In the genomic region with DNA sequence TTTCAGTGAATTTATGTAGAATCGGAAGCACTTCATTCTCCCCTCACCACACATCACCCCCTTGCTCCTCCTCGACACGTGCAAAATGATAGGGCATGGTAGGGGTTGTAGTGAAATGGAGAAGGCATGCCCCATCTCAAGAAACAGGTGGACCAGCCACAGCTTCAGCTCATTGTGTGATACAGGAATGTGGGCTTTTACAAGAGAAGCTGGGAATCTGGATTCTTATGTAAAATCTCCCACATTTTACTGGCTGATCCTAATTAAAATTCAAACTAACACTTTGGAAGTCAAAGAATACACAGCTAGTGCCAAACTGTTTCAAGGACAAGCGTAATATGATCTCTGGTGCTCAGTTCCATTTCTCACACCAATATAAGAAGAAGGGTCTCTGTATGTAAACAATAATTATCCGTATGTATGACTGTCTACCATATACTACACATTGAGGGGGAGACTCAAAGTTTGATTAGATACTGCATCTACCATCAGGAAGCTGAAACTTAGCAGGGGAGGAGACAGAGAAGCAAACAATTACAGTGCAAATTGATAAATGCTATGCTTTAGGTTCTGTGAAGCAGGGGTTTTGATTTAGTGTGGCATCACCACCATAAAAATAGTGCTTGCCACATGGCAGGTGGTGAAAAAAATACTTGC, we compare ENCODE assay signal across 9 cellular contexts. TPM values are rescaled to one million over a fixed set of nuclear protein-coding genes. Genes with fewer than 3 reads are reported as not detected.
A peak's percentile ranks its signal among the peaks of the same experiment; 100 is the strongest.
DNase-seq lines count a peak whose midpoint lies in the region; ATAC-seq and TF ChIP-seq lines count a peak whose summit lies in the region.
"Had no signal": no experiment of that assay in that cellular context is flagged by ENCODE, and none has a peak within 500 bp of the region (broad histone marks: within the 10 kb centered on the region; RNA-seq: fewer than 3 reads in every experiment).

No MANE protein-coding gene starts in this region.

- intact Hi-C loops in Caco-2 (cut with micrococcal nuclease; ENCODE audit: unreplicated experiment): loop anchor here (10.0 kb wide), 1 partner anchor 899 kb away; no protein-coding TSS in a partner anchor

- H3K27ac ChIP-seq in CD4-positive, CD25-positive, alpha-beta regulatory T cell (ENCODE audit: insufficient read depth, low read length, poor library complexity, severe bottlenecking): peak overlapping the region; percentile 75
- H3K27ac ChIP-seq in HUES48 (ENCODE audit: low read depth, low read length) (peak overlapping the region; percentile 91), epithelial cell of prostate (peak overlapping the region; percentile 50)

- no peaks in the 10 kb centered on the region for H3K27me3 Mint-ChIP-seq in CD4-positive, CD25-positive, alpha-beta regulatory T cell
- H3K27me3 Mint-ChIP-seq in Caco-2 (ENCODE audit: insufficient read depth, unreplicated experiment): peaks cover 5% of the 10 kb centered on the region

- peaks cover 4% of the 10 kb centered on the region for H3K36me3 Mint-ChIP-seq in CD4-positive, CD25-positive, alpha-beta regulatory T cell
- H3K36me3 Mint-ChIP-seq in Caco-2 (ENCODE audit: insufficient read depth, unreplicated experiment): no peaks in the 10 kb centered on the region

- H3K9ac ChIP-seq in HUES48 (ENCODE audit: low read depth, low read length): peak overlapping the region; percentile 64

- no peaks in the 10 kb centered on the region for H3K36me3 ChIP-seq in CD4-positive, CD25-positive, alpha-beta regulatory T cell (ENCODE audit: control insufficient read depth, insufficient read depth, low read length)
- H3K36me3 ChIP-seq in HUES48 (ENCODE audit: control insufficient read depth, insufficient read depth, low read length) (peaks cover 15% of the 10 kb centered on the region; the same call in 1 of the 2 replicates), Caco-2 (ENCODE audit: control insufficient read depth, insufficient read depth, low read length) (no peaks in the 10 kb centered on the region)

- DNase-seq in CD4-positive, CD25-positive, alpha-beta regulatory T cell: no peak
- no peak for DNase-seq in epithelial cell of prostate (ENCODE audit: low read depth, low spot score)
- DNase-seq in activated effector memory CD4-positive, alpha-beta T cell treated with anti-CD3 and anti-CD28 coated beads, Interleukin-2, amount 50 U/mL, for 16 hours: no peak
- DNase-seq in medulla oblongata (ENCODE audit: extremely low spot score): no peak
- no peak for DNase-seq in DMS53 (lab: John Stamatoyannopoulos, UW)
- no peak for DNase-seq in Caco-2

- H3K4me1 ChIP-seq in CD4-positive, CD25-positive, alpha-beta regulatory T cell (ENCODE audit: control insufficient read depth, insufficient read depth, low read length, poor library complexity, severe bottlenecking): peaks cover 17% of the 10 kb centered on the region
- peaks cover 74% of the 10 kb centered on the region for H3K4me1 ChIP-seq in HUES48 (ENCODE audit: control insufficient read depth, insufficient read depth, low read length)
- peaks cover 9% of the 10 kb centered on the region for H3K4me1 ChIP-seq in Caco-2

- peaks cover 25 to 38% (median 27%) of the 10 kb centered on the region in 4 donors for H3K4me1 Mint-ChIP-seq in CD4-positive, CD25-positive, alpha-beta regulatory T cell
- no peaks in the 10 kb centered on the region for H3K4me1 Mint-ChIP-seq in Caco-2 (ENCODE audit: low read depth, unreplicated experiment)

- peak in 1 of 2 donors; percentile 4 for ATAC-seq in CD4-positive, CD25-positive, alpha-beta regulatory T cell (ENCODE audit: low read depth in 2 of 2)
- peak; percentile 29 for ATAC-seq in GM21526 (IDR thresholded peaks at IDR 0.05; ENCODE audit: low FRiP score, unreplicated experiment)

- POLR2A ChIA-PET in Caco-2 (lab: Charles Lee): no interaction called here

- peak overlapping the region; percentile 83 for H3K4me3 ChIP-seq in CD4-positive, CD25-positive, alpha-beta regulatory T cell (ENCODE audit: low read depth, low read length)
- H3K4me3 ChIP-seq in HUES48 (ENCODE audit: low read depth, low read length) (peak overlapping the region; percentile 47), Caco-2 (ENCODE audit: low read depth, low read length) (no peak overlapping the region)

- no peak for TF ChIP-seq CTCF in Caco-2 (IDR thresholded peaks at IDR 0.05; ENCODE audit: insufficient read depth in 1 of 2, low read depth in 1 of 2, low read length in 1 of 2, severe bottlenecking in 1 of 2, unreplicated experiment in 1 of 2)

- H3K27me3 ChIP-seq in CD4-positive, CD25-positive, alpha-beta regulatory T cell (ENCODE audit: control insufficient read depth, insufficient read depth, low read length): no peaks in the 10 kb centered on the region
- H3K27me3 ChIP-seq in HUES48 (ENCODE audit: control insufficient read depth, insufficient read depth, low read length) (no peaks in the 10 kb centered on the region), Caco-2 (replicated peaks; ENCODE audit: control insufficient read depth, insufficient read depth, low read length) (no peaks in the 10 kb centered on the region)

- no peaks in the 10 kb centered on the region for H3K9me3 ChIP-seq in CD4-positive, CD25-positive, alpha-beta regulatory T cell (ENCODE audit: control insufficient read depth in 2 of 2, low read length in 2 of 2)
- H3K9me3 ChIP-seq in HUES48 (ENCODE audit: control insufficient read depth, insufficient read depth, low read length): no peaks in the 10 kb centered on the region
- H3K9me3 ChIP-seq in Caco-2: no peaks in the 10 kb centered on the region

- CTCF ChIA-PET in Caco-2 (lab: Charles Lee): no interaction called here

- no TSS peak for BruUV-seq in Caco-2 (replicated peaks; lab: Mats Ljungman, UMichigan)

- peak overlapping the region; percentile 58 to 93 (median 78) for H3K4me3 Mint-ChIP-seq in CD4-positive, CD25-positive, alpha-beta regulatory T cell
- no peak overlapping the region for H3K4me3 Mint-ChIP-seq in Caco-2 (ENCODE audit: unreplicated experiment)
- H3K4me3 Mint-ChIP-seq: neural crest cell had no signal

- peak overlapping the region; percentile 76 to 87 (median 77) for H3K27ac Mint-ChIP-seq in CD4-positive, CD25-positive, alpha-beta regulatory T cell
- H3K27ac Mint-ChIP-seq in Caco-2 (ENCODE audit: unreplicated experiment): no peak overlapping the region

- H3K9me3 Mint-ChIP-seq in CD4-positive, CD25-positive, alpha-beta regulatory T cell: no peaks in the 10 kb centered on the region
- H3K9me3 Mint-ChIP-seq in Caco-2 (ENCODE audit: unreplicated experiment): no peaks in the 10 kb centered on the region

RNA-seq across cellular contexts. Expression of gene KIAA0408, which starts 24.3 kb away (rescaled TPM):
- total RNA-seq in CD4-positive, CD25-positive, alpha-beta regulatory T cell: 5.8 TPM
- polyA plus RNA-seq in CD4-positive, CD25-positive, alpha-beta regulatory T cell: under 1 TPM in 3 of 4 donors, not detected in 1; 0.24 to 0.68 (median 0.66) TPM
- not detected in 2 replicates for total RNA-seq in Caco-2 (2022)
